In genomic region chr4:37687175-37687525, GRCh38 we compare ENCODE assay signal across 8 cellular contexts. TPM values are rescaled to one million over a fixed set of nuclear protein-coding genes. Genes with fewer than 3 reads are reported as not detected.
DNase-seq lines count a peak whose midpoint lies in the region; ATAC-seq and TF ChIP-seq lines count a peak whose summit lies in the region.

No MANE protein-coding gene starts in this region.

- H3K27me3 ChIP-seq in DND-41 (ENCODE audit: insufficient read depth, low read length, poor library complexity) (no peaks in the 10 kb centered on the region), neuronal stem cell (ENCODE audit: control insufficient read depth in 3 of 3, insufficient read depth in 3 of 3, low read depth in 1 of 3, low read length in 3 of 3) (peaks cover 0 to 10% (median 0%) of the 10 kb centered on the region in 3 experiments)

- no peak overlapping the region for H2AK5ac ChIP-seq in neuronal stem cell (ENCODE audit: low read depth, low read length)

- H3K4me1 Mint-ChIP-seq in dendritic cell treated with granulocyte-macrophage colony-stimulating factor and Interleukin-4, amounts not matched to agents 40 ng/mL and 50 ng/mL, for 4 days (ENCODE audit: low read depth), result peaks cover 40% of the 10 kb centered on the region

- H3K36me3 Mint-ChIP-seq in dendritic cell treated with granulocyte-macrophage colony-stimulating factor and Interleukin-4, amounts not matched to agents 40 ng/mL and 50 ng/mL, for 4 days (ENCODE audit: low read depth), result peaks cover 24% of the 10 kb centered on the region

- H4K91ac ChIP-seq in neuronal stem cell (ENCODE audit: low read depth, low read length, poor library complexity), result no peak overlapping the region

- no peak overlapping the region for H2BK12ac ChIP-seq in neuronal stem cell (ENCODE audit: low read length)

- peak overlapping the region; percentile 66 for H3K9ac ChIP-seq in DND-41 (ENCODE audit: low read depth, low read length)
- H3K9ac ChIP-seq in neuronal stem cell (ENCODE audit: low read depth, low read length, poor library complexity), result no peak overlapping the region

- H3K23ac ChIP-seq in neuronal stem cell (ENCODE audit: low read depth, low read length, poor library complexity), result no peak overlapping the region

- H2BK5ac ChIP-seq in neuronal stem cell (ENCODE audit: low read length), result no peak overlapping the region

- TF ChIP-seq CTCF in DND-41 (IDR thresholded peaks at IDR 0.05; ENCODE audit: borderline replicate concordance, extremely low read depth, low read length, poor library complexity, severe bottlenecking), result no peak

- peak overlapping the region; percentile 79 for H3K4me2 ChIP-seq in DND-41 (ENCODE audit: insufficient read depth, low read length)
- peak overlapping the region; percentile 66 for H3K4me2 ChIP-seq in neuronal stem cell (ENCODE audit: insufficient read depth, low read length, poor library complexity, severe bottlenecking)

- DNase-seq in DND-41 (no peak), NCI-H345 treated with DMSO at 0.1 percent for 48 hours (lab: John Stamatoyannopoulos, UW; ENCODE audit: unreplicated experiment) (peak; percentile 56), neuronal stem cell (ENCODE audit: low spot score) (no peak), G401 (ENCODE audit: low spot score) (no peak), putamen (ENCODE audit: low spot score) (no peak), HuH-7 (ENCODE audit: low spot score) (no peak), retina (no peak)

- no peaks in the 10 kb centered on the region for H3K27me3 Mint-ChIP-seq in dendritic cell treated with granulocyte-macrophage colony-stimulating factor and Interleukin-4, amounts not matched to agents 40 ng/mL and 50 ng/mL, for 4 days

- no peak overlapping the region for H3K18ac ChIP-seq in neuronal stem cell (ENCODE audit: low read length)

- intact Hi-C loops in dendritic cell treated with granulocyte-macrophage colony-stimulating factor and Interleukin-4, amounts not matched to agents 40 ng/mL and 50 ng/mL, for 4 days (cut with micrococcal nuclease), result loop anchor here (5.0 to 10.0 kb wide), 2 partner anchors 82 to 290 kb away; no protein-coding TSS in a partner anchor

- H3K4me3 ChIP-seq in DND-41 (ENCODE audit: low read depth in 1 of 2, low read length in 2 of 2) (peak overlapping the region in 1 of 2 experiments; percentile 55; a peak in 3 of 4 replicates), neuronal stem cell (ENCODE audit: low read length in 2 of 2) (peak overlapping the region in 1 of 2 donors; percentile 72)

- no peak overlapping the region for H3K14ac ChIP-seq in neuronal stem cell (ENCODE audit: low read length)

- in situ Hi-C loops in G401 (cut with HindIII; ENCODE audit: low sequenced_read_pairs), result no loop called here

- H3K9me3 ChIP-seq in DND-41 (ENCODE audit: insufficient read depth, low read length, severe bottlenecking) (no peaks in the 10 kb centered on the region), neuronal stem cell (replicated peaks in 1 of 2; ENCODE audit: control insufficient read depth in 2 of 2, insufficient read depth in 1 of 2, low read depth in 1 of 2, low read length in 2 of 2) (no peaks in the 10 kb centered on the region)

- no peaks in the 10 kb centered on the region for H3K79me1 ChIP-seq in neuronal stem cell (ENCODE audit: low read depth, low read length)

- H3K4me3 Mint-ChIP-seq in dendritic cell treated with granulocyte-macrophage colony-stimulating factor and Interleukin-4, amounts not matched to agents 40 ng/mL and 50 ng/mL, for 4 days, result peak overlapping the region; percentile 86

- no peak overlapping the region for H4K8ac ChIP-seq in neuronal stem cell (ENCODE audit: low read depth, low read length)

- H3K79me2 ChIP-seq in DND-41 (ENCODE audit: insufficient read depth, low read length), result peaks cover 30% of the 10 kb centered on the region

- H3K27ac ChIP-seq in DND-41 (ENCODE audit: low read length) (peak overlapping the region; percentile 78), neuronal stem cell (replicated peaks; ENCODE audit: low read length) (peak overlapping the region; percentile 37)

- WGBS in neuronal stem cell (ENCODE audit: extremely low coverage in 2 of 2, insufficient read length in 2 of 2, insufficient replicate concordance in 1 of 2), 2 donors, result no CpG with 5 or more reads among the region's 9 CpGs

- peaks cover 11% of the 10 kb centered on the region; the same call in 1 of the 2 replicates for H4K20me1 ChIP-seq in DND-41 (ENCODE audit: insufficient read depth, low read length)

- H3K4ac ChIP-seq in neuronal stem cell (ENCODE audit: low read length), result no peak overlapping the region

- H3K9me3 Mint-ChIP-seq in dendritic cell treated with granulocyte-macrophage colony-stimulating factor and Interleukin-4, amounts not matched to agents 40 ng/mL and 50 ng/mL, for 4 days, result no peaks in the 10 kb centered on the region

- H2AFZ ChIP-seq in DND-41 (ENCODE audit: low read depth, low read length) (peak overlapping the region; percentile 91), neuronal stem cell (ENCODE audit: low read length) (peak overlapping the region; percentile 94)

- no peak overlapping the region for H2BK15ac ChIP-seq in neuronal stem cell (ENCODE audit: low read length)

- H2BK120ac ChIP-seq in neuronal stem cell (ENCODE audit: low read depth, low read length), result no peak overlapping the region

- H3K4me1 ChIP-seq in DND-41 (ENCODE audit: insufficient read depth, low read length) (peaks cover 24% of the 10 kb centered on the region), neuronal stem cell (ENCODE audit: control insufficient read depth in 2 of 2, insufficient read depth in 1 of 2, low read depth in 1 of 2, low read length in 2 of 2) (peaks cover 6% of the 10 kb centered on the region in 2 donors)

- no peak for ATAC-seq in DND-41 (ENCODE audit: insufficient read depth, low read depth)

- H3K36me3 ChIP-seq in DND-41 (ENCODE audit: insufficient read depth, low read length) (no peaks in the 10 kb centered on the region), neuronal stem cell (replicated peaks in 1 of 2; ENCODE audit: control insufficient read depth in 2 of 2, insufficient read depth in 2 of 2, low read length in 2 of 2) (no peaks in the 10 kb centered on the region)

- H3K27ac Mint-ChIP-seq in dendritic cell treated with granulocyte-macrophage colony-stimulating factor and Interleukin-4, amounts not matched to agents 40 ng/mL and 50 ng/mL, for 4 days, result peak overlapping the region; percentile 90

RNA-seq across cellular contexts. Expression of gene RELL1, which starts 1.0 kb away (rescaled TPM):
- 6.4 TPM for polyA plus RNA-seq in neuronal stem cell (2013, experiment 1 of 2)
- 6.5 TPM for polyA plus RNA-seq in neuronal stem cell (2013, experiment 2 of 2)
- 14.3 and 34.0 TPM in 2 replicates for total RNA-seq in G401 (2014; rRNA removed; shearing (Covaris generic))
